8 cellular contexts compared by ENCODE assay signal in genomic region chr7:124764847-124765400, GRCh38. TPM values are rescaled to one million over a fixed set of nuclear protein-coding genes. Genes with fewer than 3 reads are reported as not detected.
DNase-seq lines count a peak whose midpoint lies in the region; ATAC-seq and TF ChIP-seq lines count a peak whose summit lies in the region.

No MANE protein-coding gene starts in this region.

- peak overlapping the region; percentile 91 for H3K4me2 ChIP-seq in smooth muscle cell

- H3K36me3 Mint-ChIP-seq in Caco-2 (ENCODE audit: insufficient read depth, unreplicated experiment), result no peaks in the 10 kb centered on the region

- ATAC-seq in GM21423 (IDR thresholded peaks at IDR 0.05; ENCODE audit: unreplicated experiment) (peak; percentile 27), HG03097 (IDR thresholded peaks at IDR 0.05; ENCODE audit: low FRiP score, unreplicated experiment) (no peak)

- no peaks in the 10 kb centered on the region for H4K20me1 ChIP-seq in smooth muscle cell (ENCODE audit: low read depth)

- peaks cover 1% of the 10 kb centered on the region; the same call in 1 of the 2 replicates for H3K27me3 ChIP-seq in Caco-2 (replicated peaks; ENCODE audit: control insufficient read depth, insufficient read depth, low read length)
- H3K27me3 ChIP-seq in iPS-15b (ENCODE audit: control insufficient read depth, insufficient read depth, low read length), result peaks cover 27% of the 10 kb centered on the region
- H3K27me3 ChIP-seq in smooth muscle cell (ENCODE audit: low read depth), result peaks cover 25% of the 10 kb centered on the region

- in situ Hi-C loops in astrocyte of the cerebellum (cut with HindIII; ENCODE audit: low sequenced_read_pairs), result no loop called here

- TF ChIP-seq CTCF in Caco-2 (IDR thresholded peaks at IDR 0.05; ENCODE audit: insufficient read depth in 1 of 2, low read depth in 1 of 2, low read length in 1 of 2, severe bottlenecking in 1 of 2, unreplicated experiment in 1 of 2) (no peak), astrocyte of the cerebellum (IDR thresholded peaks at IDR 0.05; ENCODE audit: low read depth, low read length, missing control alignments) (no peak), smooth muscle cell (IDR thresholded peaks at IDR 0.05; ENCODE audit: borderline replicate concordance, insufficient read depth, poor library complexity, severe bottlenecking) (no peak)

- H3K4me1 Mint-ChIP-seq in Caco-2 (ENCODE audit: low read depth, unreplicated experiment), result peaks cover 8% of the 10 kb centered on the region

- no peaks in the 10 kb centered on the region for H3K9me3 ChIP-seq in Caco-2
- H3K9me3 ChIP-seq in iPS-15b (ENCODE audit: control insufficient read depth, insufficient read depth, low read length), result no peaks in the 10 kb centered on the region
- no peaks in the 10 kb centered on the region for H3K9me3 ChIP-seq in smooth muscle cell (replicated peaks; ENCODE audit: low read depth)

- no peaks in the 10 kb centered on the region for H3F3A ChIP-seq in smooth muscle cell (ENCODE audit: low read depth)

- CTCF ChIA-PET in Caco-2 (lab: Charles Lee), result no interaction called here

- BruUV-seq in Caco-2 (replicated peaks; lab: Mats Ljungman, UMichigan), result TSS peak; percentile 24

- 2% methylated on average over 26 of the region's 26 CpGs for WGBS in smooth muscle cell (ENCODE audit: low lambda C conversion rate)

- peak overlapping the region; percentile 84 for H3K4me3 Mint-ChIP-seq in Caco-2 (ENCODE audit: unreplicated experiment)

- H3K79me2 ChIP-seq in smooth muscle cell (ENCODE audit: low read depth), result peaks cover 6% of the 10 kb centered on the region

- no peak overlapping the region for H3K27ac Mint-ChIP-seq in Caco-2 (ENCODE audit: unreplicated experiment)

- H3K27ac ChIP-seq in smooth muscle cell (ENCODE audit: low read depth), result no peak overlapping the region

- H3K4me3 ChIP-seq in Caco-2 (ENCODE audit: low read depth, low read length) (peak overlapping the region; percentile 67), astrocyte of the cerebellum (ENCODE audit: low read depth, low read length) (peak overlapping the region; percentile 57), iPS-15b (ENCODE audit: low read depth, low read length) (peak overlapping the region; percentile 82), smooth muscle cell (peak overlapping the region; percentile 62)

- POLR2A ChIA-PET in Caco-2 (lab: Charles Lee), result no interaction called here

- no peak for DNase-seq in Caco-2
- DNase-seq in NCI-H1105 treated with DMSO at 0.1 percent for 48 hours (lab: John Stamatoyannopoulos, UW), result peak; percentile 54
- DNase-seq in astrocyte of the cerebellum (ENCODE audit: low read depth), result no peak
- no peak for DNase-seq in smooth muscle cell (lab: John Stamatoyannopoulos, UW; ENCODE audit: unreplicated experiment)
- DNase-seq in A172 (ENCODE audit: low spot score), result no peak

- H3K36me3 ChIP-seq in Caco-2 (ENCODE audit: control insufficient read depth, insufficient read depth, low read length) (no peaks in the 10 kb centered on the region), iPS-15b (ENCODE audit: control insufficient read depth, insufficient read depth, low read length) (no peaks in the 10 kb centered on the region), smooth muscle cell (ENCODE audit: low read depth) (no peaks in the 10 kb centered on the region)

- H3K9ac ChIP-seq in iPS-15b (ENCODE audit: low read depth, low read length) (peak overlapping the region; percentile 12), smooth muscle cell (ENCODE audit: low read depth) (no peak overlapping the region)

- H3K4me1 ChIP-seq in Caco-2 (peaks cover 20% of the 10 kb centered on the region), iPS-15b (ENCODE audit: control insufficient read depth, insufficient read depth, low read length) (peaks cover 2% of the 10 kb centered on the region), smooth muscle cell (ENCODE audit: low read depth) (no peaks in the 10 kb centered on the region)

- peaks cover 15% of the 10 kb centered on the region for H3K27me3 Mint-ChIP-seq in Caco-2 (ENCODE audit: insufficient read depth, unreplicated experiment)

- H3K9me3 Mint-ChIP-seq in Caco-2 (ENCODE audit: unreplicated experiment), result no peaks in the 10 kb centered on the region

- peak overlapping the region; percentile 89 for H2AFZ ChIP-seq in smooth muscle cell (ENCODE audit: low read depth)

- intact Hi-C loops in Caco-2 (cut with micrococcal nuclease; ENCODE audit: unreplicated experiment), result no loop called here

RNA-seq across cellular contexts. Expression of gene GPR37, which starts 0.7 kb away (rescaled TPM):
- 0.50 and 0.77 TPM in 2 replicates for total RNA-seq in Caco-2 (2022)
- 1.3 and 3.5 TPM in 2 replicates for total RNA-seq in smooth muscle cell
- 0.38 and 6.0 TPM in 2 replicates for polyA plus RNA-seq in smooth muscle cell
- 1.3 and 3.2 TPM in 2 replicates for total RNA-seq in A172 (2014; rRNA removed; shearing (Covaris generic))
